21 cellular contexts compared by ENCODE assay signal in the genomic region with DNA sequence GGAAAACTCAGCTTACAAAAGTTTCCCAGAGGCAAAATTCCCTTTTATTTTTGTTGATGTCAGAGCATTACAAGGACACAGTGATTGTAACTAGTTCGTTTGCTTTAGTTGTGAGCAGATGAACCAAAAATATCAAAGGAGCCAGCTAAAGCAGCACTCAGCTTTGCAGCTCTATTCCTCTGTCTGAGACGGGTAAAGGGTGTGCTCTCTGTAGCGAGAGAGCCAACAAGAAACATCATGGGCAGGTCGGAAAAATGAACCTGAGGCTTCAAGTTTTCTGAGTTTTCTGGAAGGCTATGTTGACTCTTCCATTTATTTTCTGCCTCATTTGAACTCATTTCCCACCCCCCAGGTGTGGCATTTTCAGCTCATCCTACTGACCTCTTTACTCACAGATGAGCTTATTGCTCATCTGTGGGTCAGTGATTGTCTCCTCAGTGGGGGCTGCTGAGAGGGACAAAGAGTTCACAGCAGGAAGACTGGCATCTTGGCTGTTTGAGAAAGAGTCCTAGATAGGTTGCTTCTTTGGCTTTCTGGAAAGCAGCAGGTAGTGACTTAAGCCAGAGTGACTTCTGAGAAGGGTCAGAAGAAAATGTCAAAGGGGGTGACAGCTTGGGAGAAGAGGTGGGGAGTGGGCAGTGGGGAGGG.
"Had no signal": no experiment of that assay in that cellular context is flagged by ENCODE, and none has a peak within 500 bp of the region (broad histone marks: within the 10 kb centered on the region; RNA-seq: fewer than 3 reads in every experiment).

No MANE protein-coding gene starts in this region.

- DNase-seq: activated CD4-positive, alpha-beta T cell treated with anti-CD3 and anti-CD28 coated beads for 1 hour; activated CD8-positive, alpha-beta memory T cell treated with anti-CD3 and anti-CD28 coated beads for 24 hours; activated CD8-positive, alpha-beta memory T cell treated with anti-CD3 and anti-CD28 coated beads, Interleukin-2, amount 50 U/mL, for 48 hours; activated effector memory CD4-positive, alpha-beta T cell treated with Interleukin-2 at 50 U/mL for 16 hours; activated naive CD4-positive, alpha-beta T cell treated with anti-CD3 and anti-CD28 coated beads, Interleukin-2, amount 50 U/mL, for 16 hours; activated T-cell treated with anti-CD3 and anti-CD28 coated beads, Interleukin-2, amount 50 U/mL, for 48 hours; aorta; brain microvascular endothelial cell; central memory CD4-positive, alpha-beta T cell; colonic mucosa; gastrocnemius medialis; head of caudate nucleus; lower lobe of right lung; nucleus accumbens; posterior cingulate gyrus; stimulated activated naive CD4-positive, alpha-beta T cell; T-helper 17 cell; thyroid gland had no signal

- H3K27me3 ChIP-seq: brain microvascular endothelial cell, colonic mucosa, gastrocnemius medialis, thyroid gland had no signal

- ATAC-seq: gastrocnemius medialis; lower lobe of right lung; natural killer cell treated with Interleukin-12 subunit alpha and Interleukin-12 subunit beta and Interleukin-15 and Interleukin-18, amount 100 ng/mL, for 72 hours; T-helper 17 cell had no signal

- H3K9me3 ChIP-seq: colonic mucosa, gastrocnemius medialis, lower lobe of right lung, thyroid gland had no signal

- H3K36me3 ChIP-seq: brain microvascular endothelial cell, colonic mucosa, gastrocnemius medialis, lower lobe of right lung, thyroid gland had no signal

- H3K27ac ChIP-seq: brain microvascular endothelial cell, colonic mucosa, gastrocnemius medialis, lower lobe of right lung, thyroid gland, VCaP had no signal

- FAIRE-seq: keratinocyte had no signal

- H3K4me3 ChIP-seq: colonic mucosa, gastrocnemius medialis, lower lobe of right lung, thyroid gland had no signal

- H3K4me1 ChIP-seq: colonic mucosa, gastrocnemius medialis, lower lobe of right lung, thyroid gland had no signal
